Comparison of ENCODE assay signal across 1 cellular context in the genomic region with DNA sequence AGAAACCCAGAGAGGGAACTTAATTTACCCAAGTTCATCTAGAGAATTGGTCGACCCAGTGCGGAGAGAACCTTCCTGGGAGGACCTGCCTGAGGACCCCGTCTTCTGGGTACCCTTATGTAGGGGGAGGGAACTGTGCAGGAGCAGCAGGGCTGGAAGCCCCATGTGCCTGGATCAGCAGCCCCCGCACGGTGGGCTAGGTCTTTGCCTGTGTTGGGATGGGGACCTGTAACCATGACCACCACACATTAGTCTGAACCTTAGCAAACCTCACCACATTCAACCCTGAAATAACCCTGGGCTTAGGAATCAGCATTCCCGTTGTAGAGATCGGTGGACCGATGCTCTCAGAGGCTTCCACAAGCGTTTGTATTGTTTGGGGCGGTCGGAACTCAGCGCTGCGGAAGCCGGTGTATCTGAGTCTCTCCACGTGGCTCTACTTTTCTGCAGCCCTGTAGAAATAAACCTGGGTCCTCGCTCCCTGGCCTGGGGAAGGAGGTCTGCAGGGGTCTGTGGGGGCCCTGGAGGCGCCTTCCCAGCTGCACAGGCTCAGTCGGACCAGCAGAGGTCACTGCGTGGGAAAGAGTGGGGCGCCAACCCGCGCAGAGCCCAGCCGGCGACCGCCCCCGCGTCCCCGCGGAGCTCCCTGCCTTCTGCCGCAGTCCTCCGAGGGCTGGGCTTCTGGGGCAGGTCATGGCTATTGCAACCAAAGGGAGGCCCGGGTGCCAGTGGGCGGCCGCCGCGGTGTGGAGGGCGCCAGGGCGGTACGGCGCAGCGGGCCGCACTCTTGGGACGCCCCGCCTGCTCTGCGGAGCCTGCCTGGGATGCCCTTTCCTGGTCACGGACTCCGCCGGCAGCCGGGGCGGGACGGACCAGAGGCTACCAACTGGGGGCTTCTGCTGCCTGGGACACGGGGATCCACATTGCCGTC.
A peak's percentile ranks its signal among the peaks of the same experiment; 100 is the strongest.
TF ChIP-seq lines count a peak whose summit lies in the region.

No MANE protein-coding gene starts in this region.

TF ChIP-seq in HEK293, 187 proteins besides CTCF, POLR2A, EP300 and RAD21 (continued from another document and continues in another):
- TF ChIP-seq, protein P1, sequence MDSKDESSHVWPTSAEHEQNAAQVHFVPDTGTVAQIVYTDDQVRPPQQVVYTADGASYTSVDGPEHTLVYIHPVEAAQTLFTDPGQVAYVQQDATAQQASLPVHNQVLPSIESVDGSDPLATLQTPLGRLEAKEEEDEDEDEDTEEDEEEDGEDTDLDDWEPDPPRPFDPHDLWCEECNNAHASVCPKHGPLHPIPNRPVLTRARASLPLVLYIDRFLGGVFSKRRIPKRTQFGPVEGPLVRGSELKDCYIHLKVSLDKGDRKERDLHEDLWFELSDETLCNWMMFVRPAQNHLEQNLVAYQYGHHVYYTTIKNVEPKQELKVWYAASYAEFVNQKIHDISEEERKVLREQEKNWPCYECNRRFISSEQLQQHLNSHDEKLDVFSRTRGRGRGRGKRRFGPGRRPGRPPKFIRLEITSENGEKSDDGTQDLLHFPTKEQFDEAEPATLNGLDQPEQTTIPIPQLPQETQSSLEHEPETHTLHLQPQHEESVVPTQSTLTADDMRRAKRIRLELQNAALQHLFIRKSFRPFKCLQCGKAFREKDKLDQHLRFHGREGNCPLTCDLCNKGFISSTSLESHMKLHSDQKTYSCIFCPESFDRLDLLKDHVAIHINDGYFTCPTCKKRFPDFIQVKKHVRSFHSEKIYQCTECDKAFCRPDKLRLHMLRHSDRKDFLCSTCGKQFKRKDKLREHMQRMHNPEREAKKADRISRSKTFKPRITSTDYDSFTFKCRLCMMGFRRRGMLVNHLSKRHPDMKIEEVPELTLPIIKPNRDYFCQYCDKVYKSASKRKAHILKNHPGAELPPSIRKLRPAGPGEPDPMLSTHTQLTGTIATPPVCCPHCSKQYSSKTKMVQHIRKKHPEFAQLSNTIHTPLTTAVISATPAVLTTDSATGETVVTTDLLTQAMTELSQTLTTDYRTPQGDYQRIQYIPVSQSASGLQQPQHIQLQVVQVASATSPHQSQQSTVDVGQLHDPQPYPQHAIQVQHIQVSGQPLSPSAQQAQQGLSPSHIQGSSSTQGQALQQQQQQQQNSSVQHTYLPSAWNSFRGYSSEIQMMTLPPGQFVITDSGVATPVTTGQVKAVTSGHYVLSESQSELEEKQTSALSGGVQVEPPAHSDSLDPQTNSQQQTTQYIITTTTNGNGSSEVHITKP (tag by site-specific recombination; IDR thresholded peaks at IDR 0.05), result 0 out of 2 replicates have a peak, but pooled peaks have one; percentile 8
- TF ChIP-seq ZNF23 (tag by site-specific recombination; IDR thresholded peaks at IDR 0.05; ENCODE audit: borderline replicate concordance) (no peak), ZNF423 (tag by site-specific recombination; IDR thresholded peaks at IDR 0.05) (no peak), SETDB1 (IDR thresholded peaks at IDR 0.05; ENCODE audit: insufficient read length, low read length) (no peak), ZNF560 (tag by site-specific recombination; IDR thresholded peaks at IDR 0.05; ENCODE audit: borderline replicate concordance) (no peak), ZBTB20 (tag by site-specific recombination; IDR thresholded peaks at IDR 0.05) (peak; percentile 91), ZFHX2 (tag by site-specific recombination; conservative IDR thresholded peaks at IDR 0.05) (peak; percentile 93), ZBTB8A (tag by site-specific recombination; IDR thresholded peaks at IDR 0.05) (peak; percentile 87), ZXDB (tag by site-specific recombination; IDR thresholded peaks at IDR 0.05) (no peak), ZNF366 (tag by site-specific recombination; conservative IDR thresholded peaks at IDR 0.05) (no peak), ZNF600 (tag by site-specific recombination; IDR thresholded peaks at IDR 0.05) (peak; percentile 80; the same call in 1 of the 2 replicates), FEZF1 (tag by site-specific recombination; IDR thresholded peaks at IDR 0.05) (no peak), ZNF133 (tag by site-specific recombination; IDR thresholded peaks at IDR 0.05) (no peak), ZFP69B (tag by site-specific recombination; IDR thresholded peaks at IDR 0.05) (no peak), ZNF335 (tag by site-specific recombination; conservative IDR thresholded peaks at IDR 0.05) (peak; percentile 93), ZNF140 (tag by site-specific recombination; IDR thresholded peaks at IDR 0.05) (no peak), ZNF223 (tag by site-specific recombination; IDR thresholded peaks at IDR 0.05) (no peak), ZNF747 (tag by site-specific recombination; IDR thresholded peaks at IDR 0.05) (no peak), ZNF530 (tag by site-specific recombination; IDR thresholded peaks at IDR 0.05; ENCODE audit: low read depth) (no peak), SP2 (tag by site-specific recombination; IDR thresholded peaks at IDR 0.05) (peak; percentile 62), ZSCAN23 (tag by site-specific recombination; IDR thresholded peaks at IDR 0.05) (no peak), ZNF350 (tag by site-specific recombination; IDR thresholded peaks at IDR 0.05) (no peak), ZNF112 (tag by site-specific recombination; IDR thresholded peaks at IDR 0.05) (no peak), ZNF624 (tag by site-specific recombination; IDR thresholded peaks at IDR 0.05) (no peak), ZNF548 (tag by site-specific recombination; IDR thresholded peaks at IDR 0.05) (no peak), ZNF426 (tag by site-specific recombination; IDR thresholded peaks at IDR 0.05) (no peak), ZNF792 (tag by site-specific recombination; IDR thresholded peaks at IDR 0.05) (no peak), GFI1B (tag by site-specific recombination; IDR thresholded peaks at IDR 0.05) (no peak)
- TF ChIP-seq, protein P2, sequence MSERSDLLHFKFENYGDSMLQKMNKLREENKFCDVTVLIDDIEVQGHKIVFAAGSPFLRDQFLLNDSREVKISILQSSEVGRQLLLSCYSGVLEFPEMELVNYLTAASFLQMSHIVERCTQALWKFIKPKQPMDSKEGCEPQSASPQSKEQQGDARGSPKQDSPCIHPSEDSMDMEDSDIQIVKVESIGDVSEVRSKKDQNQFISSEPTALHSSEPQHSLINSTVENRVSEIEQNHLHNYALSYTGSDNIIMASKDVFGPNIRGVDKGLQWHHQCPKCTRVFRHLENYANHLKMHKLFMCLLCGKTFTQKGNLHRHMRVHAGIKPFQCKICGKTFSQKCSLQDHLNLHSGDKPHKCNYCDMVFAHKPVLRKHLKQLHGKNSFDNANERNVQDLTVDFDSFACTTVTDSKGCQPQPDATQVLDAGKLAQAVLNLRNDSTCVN (tag by site-specific recombination; optimal IDR thresholded peaks at IDR 0.05), result peak; percentile 63
- TF ChIP-seq, protein P3, sequence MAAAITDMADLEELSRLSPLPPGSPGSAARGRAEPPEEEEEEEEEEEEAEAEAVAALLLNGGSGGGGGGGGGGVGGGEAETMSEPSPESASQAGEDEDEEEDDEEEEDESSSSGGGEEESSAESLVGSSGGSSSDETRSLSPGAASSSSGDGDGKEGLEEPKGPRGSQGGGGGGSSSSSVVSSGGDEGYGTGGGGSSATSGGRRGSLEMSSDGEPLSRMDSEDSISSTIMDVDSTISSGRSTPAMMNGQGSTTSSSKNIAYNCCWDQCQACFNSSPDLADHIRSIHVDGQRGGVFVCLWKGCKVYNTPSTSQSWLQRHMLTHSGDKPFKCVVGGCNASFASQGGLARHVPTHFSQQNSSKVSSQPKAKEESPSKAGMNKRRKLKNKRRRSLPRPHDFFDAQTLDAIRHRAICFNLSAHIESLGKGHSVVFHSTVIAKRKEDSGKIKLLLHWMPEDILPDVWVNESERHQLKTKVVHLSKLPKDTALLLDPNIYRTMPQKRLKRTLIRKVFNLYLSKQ (tag by site-specific recombination; IDR thresholded peaks at IDR 0.05; ENCODE audit: borderline replicate concordance), result no peak
- TF ChIP-seq, protein P4, sequence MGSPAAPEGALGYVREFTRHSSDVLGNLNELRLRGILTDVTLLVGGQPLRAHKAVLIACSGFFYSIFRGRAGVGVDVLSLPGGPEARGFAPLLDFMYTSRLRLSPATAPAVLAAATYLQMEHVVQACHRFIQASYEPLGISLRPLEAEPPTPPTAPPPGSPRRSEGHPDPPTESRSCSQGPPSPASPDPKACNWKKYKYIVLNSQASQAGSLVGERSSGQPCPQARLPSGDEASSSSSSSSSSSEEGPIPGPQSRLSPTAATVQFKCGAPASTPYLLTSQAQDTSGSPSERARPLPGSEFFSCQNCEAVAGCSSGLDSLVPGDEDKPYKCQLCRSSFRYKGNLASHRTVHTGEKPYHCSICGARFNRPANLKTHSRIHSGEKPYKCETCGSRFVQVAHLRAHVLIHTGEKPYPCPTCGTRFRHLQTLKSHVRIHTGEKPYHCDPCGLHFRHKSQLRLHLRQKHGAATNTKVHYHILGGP (tag by site-specific recombination; IDR thresholded peaks at IDR 0.05), result no peak
- TF ChIP-seq, protein P5, sequence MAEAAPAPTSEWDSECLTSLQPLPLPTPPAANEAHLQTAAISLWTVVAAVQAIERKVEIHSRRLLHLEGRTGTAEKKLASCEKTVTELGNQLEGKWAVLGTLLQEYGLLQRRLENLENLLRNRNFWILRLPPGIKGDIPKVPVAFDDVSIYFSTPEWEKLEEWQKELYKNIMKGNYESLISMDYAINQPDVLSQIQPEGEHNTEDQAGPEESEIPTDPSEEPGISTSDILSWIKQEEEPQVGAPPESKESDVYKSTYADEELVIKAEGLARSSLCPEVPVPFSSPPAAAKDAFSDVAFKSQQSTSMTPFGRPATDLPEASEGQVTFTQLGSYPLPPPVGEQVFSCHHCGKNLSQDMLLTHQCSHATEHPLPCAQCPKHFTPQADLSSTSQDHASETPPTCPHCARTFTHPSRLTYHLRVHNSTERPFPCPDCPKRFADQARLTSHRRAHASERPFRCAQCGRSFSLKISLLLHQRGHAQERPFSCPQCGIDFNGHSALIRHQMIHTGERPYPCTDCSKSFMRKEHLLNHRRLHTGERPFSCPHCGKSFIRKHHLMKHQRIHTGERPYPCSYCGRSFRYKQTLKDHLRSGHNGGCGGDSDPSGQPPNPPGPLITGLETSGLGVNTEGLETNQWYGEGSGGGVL (tag by site-specific recombination; IDR thresholded peaks at IDR 0.05), result no peak
- TF ChIP-seq, protein P6, sequence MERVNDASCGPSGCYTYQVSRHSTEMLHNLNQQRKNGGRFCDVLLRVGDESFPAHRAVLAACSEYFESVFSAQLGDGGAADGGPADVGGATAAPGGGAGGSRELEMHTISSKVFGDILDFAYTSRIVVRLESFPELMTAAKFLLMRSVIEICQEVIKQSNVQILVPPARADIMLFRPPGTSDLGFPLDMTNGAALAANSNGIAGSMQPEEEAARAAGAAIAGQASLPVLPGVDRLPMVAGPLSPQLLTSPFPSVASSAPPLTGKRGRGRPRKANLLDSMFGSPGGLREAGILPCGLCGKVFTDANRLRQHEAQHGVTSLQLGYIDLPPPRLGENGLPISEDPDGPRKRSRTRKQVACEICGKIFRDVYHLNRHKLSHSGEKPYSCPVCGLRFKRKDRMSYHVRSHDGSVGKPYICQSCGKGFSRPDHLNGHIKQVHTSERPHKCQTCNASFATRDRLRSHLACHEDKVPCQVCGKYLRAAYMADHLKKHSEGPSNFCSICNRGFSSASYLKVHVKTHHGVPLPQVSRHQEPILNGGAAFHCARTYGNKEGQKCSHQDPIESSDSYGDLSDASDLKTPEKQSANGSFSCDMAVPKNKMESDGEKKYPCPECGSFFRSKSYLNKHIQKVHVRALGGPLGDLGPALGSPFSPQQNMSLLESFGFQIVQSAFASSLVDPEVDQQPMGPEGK (tag by site-specific recombination; IDR thresholded peaks at IDR 0.05), result peak; percentile 62
- TF ChIP-seq, protein P7, sequence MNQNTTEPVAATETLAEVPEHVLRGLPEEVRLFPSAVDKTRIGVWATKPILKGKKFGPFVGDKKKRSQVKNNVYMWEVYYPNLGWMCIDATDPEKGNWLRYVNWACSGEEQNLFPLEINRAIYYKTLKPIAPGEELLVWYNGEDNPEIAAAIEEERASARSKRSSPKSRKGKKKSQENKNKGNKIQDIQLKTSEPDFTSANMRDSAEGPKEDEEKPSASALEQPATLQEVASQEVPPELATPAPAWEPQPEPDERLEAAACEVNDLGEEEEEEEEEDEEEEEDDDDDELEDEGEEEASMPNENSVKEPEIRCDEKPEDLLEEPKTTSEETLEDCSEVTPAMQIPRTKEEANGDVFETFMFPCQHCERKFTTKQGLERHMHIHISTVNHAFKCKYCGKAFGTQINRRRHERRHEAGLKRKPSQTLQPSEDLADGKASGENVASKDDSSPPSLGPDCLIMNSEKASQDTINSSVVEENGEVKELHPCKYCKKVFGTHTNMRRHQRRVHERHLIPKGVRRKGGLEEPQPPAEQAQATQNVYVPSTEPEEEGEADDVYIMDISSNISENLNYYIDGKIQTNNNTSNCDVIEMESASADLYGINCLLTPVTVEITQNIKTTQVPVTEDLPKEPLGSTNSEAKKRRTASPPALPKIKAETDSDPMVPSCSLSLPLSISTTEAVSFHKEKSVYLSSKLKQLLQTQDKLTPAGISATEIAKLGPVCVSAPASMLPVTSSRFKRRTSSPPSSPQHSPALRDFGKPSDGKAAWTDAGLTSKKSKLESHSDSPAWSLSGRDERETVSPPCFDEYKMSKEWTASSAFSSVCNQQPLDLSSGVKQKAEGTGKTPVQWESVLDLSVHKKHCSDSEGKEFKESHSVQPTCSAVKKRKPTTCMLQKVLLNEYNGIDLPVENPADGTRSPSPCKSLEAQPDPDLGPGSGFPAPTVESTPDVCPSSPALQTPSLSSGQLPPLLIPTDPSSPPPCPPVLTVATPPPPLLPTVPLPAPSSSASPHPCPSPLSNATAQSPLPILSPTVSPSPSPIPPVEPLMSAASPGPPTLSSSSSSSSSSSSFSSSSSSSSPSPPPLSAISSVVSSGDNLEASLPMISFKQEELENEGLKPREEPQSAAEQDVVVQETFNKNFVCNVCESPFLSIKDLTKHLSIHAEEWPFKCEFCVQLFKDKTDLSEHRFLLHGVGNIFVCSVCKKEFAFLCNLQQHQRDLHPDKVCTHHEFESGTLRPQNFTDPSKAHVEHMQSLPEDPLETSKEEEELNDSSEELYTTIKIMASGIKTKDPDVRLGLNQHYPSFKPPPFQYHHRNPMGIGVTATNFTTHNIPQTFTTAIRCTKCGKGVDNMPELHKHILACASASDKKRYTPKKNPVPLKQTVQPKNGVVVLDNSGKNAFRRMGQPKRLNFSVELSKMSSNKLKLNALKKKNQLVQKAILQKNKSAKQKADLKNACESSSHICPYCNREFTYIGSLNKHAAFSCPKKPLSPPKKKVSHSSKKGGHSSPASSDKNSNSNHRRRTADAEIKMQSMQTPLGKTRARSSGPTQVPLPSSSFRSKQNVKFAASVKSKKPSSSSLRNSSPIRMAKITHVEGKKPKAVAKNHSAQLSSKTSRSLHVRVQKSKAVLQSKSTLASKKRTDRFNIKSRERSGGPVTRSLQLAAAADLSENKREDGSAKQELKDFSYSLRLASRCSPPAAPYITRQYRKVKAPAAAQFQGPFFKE (tag by site-specific recombination; IDR thresholded peaks at IDR 0.05; ENCODE audit: borderline replicate concordance), result no peak
- TF ChIP-seq, protein P8, sequence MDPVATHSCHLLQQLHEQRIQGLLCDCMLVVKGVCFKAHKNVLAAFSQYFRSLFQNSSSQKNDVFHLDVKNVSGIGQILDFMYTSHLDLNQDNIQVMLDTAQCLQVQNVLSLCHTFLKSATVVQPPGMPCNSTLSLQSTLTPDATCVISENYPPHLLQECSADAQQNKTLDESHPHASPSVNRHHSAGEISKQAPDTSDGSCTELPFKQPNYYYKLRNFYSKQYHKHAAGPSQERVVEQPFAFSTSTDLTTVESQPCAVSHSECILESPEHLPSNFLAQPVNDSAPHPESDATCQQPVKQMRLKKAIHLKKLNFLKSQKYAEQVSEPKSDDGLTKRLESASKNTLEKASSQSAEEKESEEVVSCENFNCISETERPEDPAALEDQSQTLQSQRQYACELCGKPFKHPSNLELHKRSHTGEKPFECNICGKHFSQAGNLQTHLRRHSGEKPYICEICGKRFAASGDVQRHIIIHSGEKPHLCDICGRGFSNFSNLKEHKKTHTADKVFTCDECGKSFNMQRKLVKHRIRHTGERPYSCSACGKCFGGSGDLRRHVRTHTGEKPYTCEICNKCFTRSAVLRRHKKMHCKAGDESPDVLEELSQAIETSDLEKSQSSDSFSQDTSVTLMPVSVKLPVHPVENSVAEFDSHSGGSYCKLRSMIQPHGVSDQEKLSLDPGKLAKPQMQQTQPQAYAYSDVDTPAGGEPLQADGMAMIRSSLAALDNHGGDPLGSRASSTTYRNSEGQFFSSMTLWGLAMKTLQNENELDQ (tag by site-specific recombination; IDR thresholded peaks at IDR 0.05; ENCODE audit: low read depth), result no peak
